ENCODE assay signal across 1 cellular context in the genomic region with DNA sequence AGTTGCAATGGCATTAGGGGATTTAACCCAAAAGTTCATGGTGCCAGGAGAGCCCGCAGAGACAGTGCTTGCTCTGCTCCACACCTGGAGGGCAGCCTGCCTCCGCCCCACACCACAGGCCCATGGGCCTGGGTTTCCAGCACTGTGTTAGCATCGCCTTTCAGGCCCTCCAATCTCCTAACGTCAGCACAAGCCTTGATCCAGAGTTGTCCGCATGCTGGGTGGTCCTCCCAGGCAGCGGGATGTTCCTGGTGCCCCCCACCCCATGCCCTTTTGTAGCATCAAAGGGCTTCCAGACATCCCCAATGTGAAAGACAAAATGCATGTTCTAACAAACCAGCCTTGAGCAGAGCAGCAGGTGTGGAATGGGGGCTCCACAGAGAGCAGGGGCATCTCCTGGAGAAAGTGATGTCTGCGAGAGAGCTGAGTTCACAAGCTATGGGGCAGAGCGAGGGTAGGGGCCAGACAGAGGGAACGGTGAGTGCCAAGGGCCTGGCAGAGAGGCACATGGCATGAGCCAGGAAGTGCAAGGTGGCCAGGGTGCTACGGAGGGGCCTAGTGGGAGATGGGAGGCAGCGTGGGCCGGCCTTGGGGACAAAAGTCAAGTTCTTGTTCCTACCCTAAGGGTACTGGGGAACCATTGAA.
TF ChIP-seq lines count a peak whose summit lies in the region.

No MANE protein-coding gene starts in this region.

TF ChIP-seq in HEK293T, 16 proteins besides CTCF, POLR2A, EP300 and RAD21:
- TF ChIP-seq LEF1 (IDR thresholded peaks at IDR 0.05; ENCODE audit: borderline replicate concordance) (no peak), CTBP1 (IDR thresholded peaks at IDR 0.05; ENCODE audit: borderline replicate concordance) (no peak), ELF4 (IDR thresholded peaks at IDR 0.05) (no peak), ZNF384 (IDR thresholded peaks at IDR 0.05) (no peak), TARDBP (IDR thresholded peaks at IDR 0.05) (no peak), FOXM1 (IDR thresholded peaks at IDR 0.05; ENCODE audit: borderline replicate concordance) (no peak), FOXK2 (IDR thresholded peaks at IDR 0.05) (no peak), NFRKB (IDR thresholded peaks at IDR 0.05) (no peak), ARNT (IDR thresholded peaks at IDR 0.05) (no peak), L3MBTL2 (conservative IDR thresholded peaks at IDR 0.05) (no peak), HDGF (IDR thresholded peaks at IDR 0.05; ENCODE audit: borderline replicate concordance) (no peak), FOXA1 (IDR thresholded peaks at IDR 0.05) (no peak), BHLHE40 (IDR thresholded peaks at IDR 0.05; ENCODE audit: borderline replicate concordance) (no peak), SP1 (IDR thresholded peaks at IDR 0.05) (no peak), SUZ12 (IDR thresholded peaks at IDR 0.05) (no peak)
- TF ChIP-seq, protein P1, sequence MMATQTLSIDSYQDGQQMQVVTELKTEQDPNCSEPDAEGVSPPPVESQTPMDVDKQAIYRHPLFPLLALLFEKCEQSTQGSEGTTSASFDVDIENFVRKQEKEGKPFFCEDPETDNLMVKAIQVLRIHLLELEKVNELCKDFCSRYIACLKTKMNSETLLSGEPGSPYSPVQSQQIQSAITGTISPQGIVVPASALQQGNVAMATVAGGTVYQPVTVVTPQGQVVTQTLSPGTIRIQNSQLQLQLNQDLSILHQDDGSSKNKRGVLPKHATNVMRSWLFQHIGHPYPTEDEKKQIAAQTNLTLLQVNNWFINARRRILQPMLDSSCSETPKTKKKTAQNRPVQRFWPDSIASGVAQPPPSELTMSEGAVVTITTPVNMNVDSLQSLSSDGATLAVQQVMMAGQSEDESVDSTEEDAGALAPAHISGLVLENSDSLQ (IDR thresholded peaks at IDR 0.05): no peak
